ENCODE assay signal across 17 cellular contexts in genomic region chr4:84324303-84324702, GRCh38.
"Had no signal": no experiment of that assay in that cellular context is flagged by ENCODE, and none has a peak within 500 bp of the region (broad histone marks: within the 10 kb centered on the region; RNA-seq: fewer than 3 reads in every experiment).

No MANE protein-coding gene starts in this region.

- H3K36me3 ChIP-seq: adrenal gland, breast epithelium, ovary, stomach had no signal

- H3K9me3 Mint-ChIP-seq: activated T-helper 1 cell treated with anti-CD3 and anti-CD28 coated beads, Interleukin-12 subunit alpha, Interleukin-12 subunit beta, Interleukin-2, Interleukin-4 antibody, amounts not matched to agents 30 ng/mL and 10 ng/mL and 1 ng/mL, durations not matched to agents 14 hours and 24 hours and 36 hours had no signal

- H3K36me3 Mint-ChIP-seq: activated naive CD4-positive, alpha-beta T cell treated with anti-CD3 and anti-CD28 coated beads, Interleukin-2, amount 50 U/mL, for 72 hours; immature natural killer cell; memory B cell; naive B cell had no signal

- H3K27me3 ChIP-seq: adrenal gland, breast epithelium, ovary, stomach had no signal

- H3K4me1 ChIP-seq: adrenal gland, breast epithelium, stomach had no signal

- ATAC-seq: activated naive CD4-positive, alpha-beta T cell treated with anti-CD3 and anti-CD28 coated beads, Interleukin-2, amount 50 U/mL, for 72 hours; T-helper 17 cell had no signal

- H3K9me3 ChIP-seq: adrenal gland, breast epithelium, ovary, stomach had no signal

- H3K4me3 ChIP-seq: adrenal gland, breast epithelium, ovary, skin epidermis, stomach had no signal

- H3K27ac ChIP-seq: adrenal gland, breast epithelium, ovary, skin epidermis, stomach, VCaP had no signal

- H3K27me3 Mint-ChIP-seq: memory B cell, T-helper 17 cell had no signal

- H3K4me3 Mint-ChIP-seq: activated T-helper 1 cell treated with anti-CD3 and anti-CD28 coated beads, Interleukin-12 subunit alpha, Interleukin-12 subunit beta, Interleukin-2, Interleukin-4 antibody, amounts not matched to agents 30 ng/mL and 10 ng/mL and 1 ng/mL, durations not matched to agents 14 hours and 24 hours and 36 hours; immature natural killer cell; memory B cell; naive B cell; T-helper 17 cell had no signal

- H3K4me1 Mint-ChIP-seq: immature natural killer cell, memory B cell, naive B cell, T-helper 17 cell had no signal

- DNase-seq: activated CD4-positive, alpha-beta T cell treated with anti-CD3 and anti-CD28 coated beads, Interleukin-2, amount 50 U/mL, for 48 hours; activated gamma-delta T cell treated with Interleukin-2 at 50 U/mL for 16 hours; activated T-cell treated with anti-CD3 and anti-CD28 coated beads for 4 hours; adrenal gland; cortex of kidney; immature natural killer cell; naive B cell; ovary; stomach; T-helper 17 cell; trophoblast cell had no signal

- H3K27ac Mint-ChIP-seq: activated naive CD4-positive, alpha-beta T cell treated with anti-CD3 and anti-CD28 coated beads, Interleukin-2, amount 50 U/mL, for 72 hours; activated T-helper 1 cell treated with anti-CD3 and anti-CD28 coated beads, Interleukin-12 subunit alpha, Interleukin-12 subunit beta, Interleukin-2, Interleukin-4 antibody, amounts not matched to agents 30 ng/mL and 10 ng/mL and 1 ng/mL, durations not matched to agents 14 hours and 24 hours and 36 hours; immature natural killer cell; memory B cell; naive B cell; T-helper 17 cell had no signal
